In genomic region chr18:78376036-78376435, GRCh38 we compare ENCODE assay signal across 22 cellular contexts.
"Had no signal": no experiment of that assay in that cellular context is flagged by ENCODE, and none has a peak within 500 bp of the region (broad histone marks: within the 10 kb centered on the region; RNA-seq: fewer than 3 reads in every experiment).

No MANE protein-coding gene starts in this region.

- H3K4me3 ChIP-seq: adrenal gland, ascending aorta, esophagus squamous epithelium, gastrocnemius medialis, lung, ovary, psoas muscle, thoracic aorta, vagina had no signal

- H3K36me3 ChIP-seq: adrenal gland, ascending aorta, brain microvascular endothelial cell, esophagus squamous epithelium, gastrocnemius medialis, neutrophil, ovary, thoracic aorta, vagina had no signal

- H3K27ac ChIP-seq: adrenal gland, ascending aorta, brain microvascular endothelial cell, esophagus squamous epithelium, gastrocnemius medialis, neutrophil, ovary, psoas muscle, thoracic aorta, vagina had no signal

- H3K27me3 ChIP-seq: adrenal gland, ascending aorta, brain microvascular endothelial cell, esophagus squamous epithelium, gastrocnemius medialis, neutrophil, ovary, vagina had no signal

- H3K4me1 ChIP-seq: adrenal gland, ascending aorta, esophagus squamous epithelium, gastrocnemius medialis, psoas muscle, vagina had no signal

- H3K9me3 ChIP-seq: adrenal gland, ascending aorta, esophagus squamous epithelium, gastrocnemius medialis, neutrophil, ovary, psoas muscle, thoracic aorta, vagina had no signal

- DNase-seq: activated CD4-positive, alpha-beta T cell treated with anti-CD3 and anti-CD28 coated beads, Interleukin-2, amount 50 U/mL, for 4 hours; activated CD8-positive, alpha-beta memory T cell treated with anti-CD3 and anti-CD28 coated beads for 24 hours; activated CD8-positive, alpha-beta memory T cell treated with anti-CD3 and anti-CD28 coated beads, Interleukin-2, amount 50 U/mL, for 4 hours; activated naive CD4-positive, alpha-beta T cell; activated T-cell treated with anti-CD3 and anti-CD28 coated beads, Interleukin-2, amount 50 U/mL, for 24 hours; adrenal gland; brain microvascular endothelial cell; esophagus squamous epithelium; gastrocnemius medialis; islet precursor cell; naive thymus-derived CD4-positive, alpha-beta T cell; ovary; psoas muscle; right cardiac atrium; stimulated activated CD4-positive, alpha-beta T cell treated with anti-CD3 and anti-CD28 coated beads, Interleukin-4, amount 100 ng/mL, for 24 hours; stimulated activated naive CD4-positive, alpha-beta T cell treated with Interleukin-2 at 50 U/mL for 16 hours; T-helper 9 cell had no signal
